In genomic region chr13:113567681-113568080, GRCh38 we compare ENCODE assay signal across 17 cellular contexts. TPM values are rescaled to one million over a fixed set of nuclear protein-coding genes. Genes with fewer than 3 reads are reported as not detected.
DNase-seq lines count a peak whose midpoint lies in the region; ATAC-seq and TF ChIP-seq lines count a peak whose summit lies in the region.
"Had no signal": no experiment of that assay in that cellular context is flagged by ENCODE, and none has a peak within 500 bp of the region (broad histone marks: within the 10 kb centered on the region; RNA-seq: fewer than 3 reads in every experiment).

No MANE protein-coding gene starts in this region.

- TF ChIP-seq EP300 in stomach (IDR thresholded peaks at IDR 0.05): no peak

- no peak for TF ChIP-seq POLR2A in stomach (IDR thresholded peaks at IDR 0.05)

- POLR2A ChIA-PET in PC-3 (lab: Charles Lee; ENCODE audit: unreplicated experiment): no interaction called here

- H3F3A ChIP-seq in PC-3 (ENCODE audit: low read length, unreplicated experiment): no peaks in the 10 kb centered on the region

- no peaks in the 10 kb centered on the region for H4K20me1 ChIP-seq in PC-3 (ENCODE audit: low read length)

- peaks cover 0 to 2% (median under 1%) of the 10 kb centered on the region in 4 donors for H3K4me1 ChIP-seq in stomach
- H3K4me1 ChIP-seq in PC-3 (ENCODE audit: insufficient read depth, low read length): no peaks in the 10 kb centered on the region

- H3K27ac ChIP-seq in stomach (no peak overlapping the region), PC-3 (ENCODE audit: low read length) (no peak overlapping the region)

- no peak overlapping the region for H3K9ac ChIP-seq in PC-3 (ENCODE audit: low read length)

- no TSS peak for BruUV-seq in PC-3 (replicated peaks; lab: Mats Ljungman, UMichigan)

- H3K4me3 ChIP-seq in H7 (ENCODE audit: insufficient read depth, low read depth, low read length) (no peak overlapping the region), stomach (no peak overlapping the region), PC-3 (ENCODE audit: low read length) (no peak overlapping the region)
- H3K4me3 ChIP-seq: GM23338 had no signal

- WGBS in stomach, 5 donors: 91 to 97% (median 96%) methylated on average over 4 of the region's 4 CpGs

- H3K9me2 ChIP-seq in PC-3 (replicated peaks; ENCODE audit: low read length): no peaks in the 10 kb centered on the region

- peak; percentile 45 for DNase-seq in ELF-1 (ENCODE audit: low read depth, low spot score)
- peak; percentile 33 for DNase-seq in H7
- DNase-seq in islet precursor cell: peak; percentile 43
- DNase-seq in stomach: peak; percentile 2
- no peak for DNase-seq in PC-3
- DNase-seq: ACHN, C1 segment of cervical spinal cord, DMS53, EL, KBM-7, NCI-H2107, NCI-H510A, NCI-H748 treated with DMSO at 0.1 percent for 48 hours had no signal

- H3K9me3 ChIP-seq in stomach: no peaks in the 10 kb centered on the region
- no peaks in the 10 kb centered on the region for H3K9me3 ChIP-seq in PC-3 (ENCODE audit: low read length)

- H3K4me2 ChIP-seq in PC-3 (ENCODE audit: low read length): no peak overlapping the region
- H3K4me2 ChIP-seq: GM23338 had no signal

- TF ChIP-seq CTCF in stomach (IDR thresholded peaks at IDR 0.05) (no peak), PC-3 (conservative IDR thresholded peaks at IDR 0.05; ENCODE audit: low read depth, low read length) (no peak)

- H3K27me3 ChIP-seq in H7 (ENCODE audit: control insufficient read depth, insufficient read depth, low read length) (no peaks in the 10 kb centered on the region), stomach (peaks cover 0 to 6% (median 0%) of the 10 kb centered on the region in 3 donors), PC-3 (ENCODE audit: low read length) (no peaks in the 10 kb centered on the region)

- H3K79me2 ChIP-seq in PC-3 (ENCODE audit: low read length): no peaks in the 10 kb centered on the region

- intact Hi-C loops in stomach (cut with DNase I; ENCODE audit: low total_unique reads) (no loop called here), PC-3 (cut with micrococcal nuclease) (no loop called here)

- no peak overlapping the region for H2AFZ ChIP-seq in PC-3 (ENCODE audit: low read length)
- H2AFZ ChIP-seq: GM23338 had no signal

- no peak for ATAC-seq in HG03378 (IDR thresholded peaks at IDR 0.05; ENCODE audit: unreplicated experiment)
- no peak for ATAC-seq in HG02973 (IDR thresholded peaks at IDR 0.05; ENCODE audit: unreplicated experiment)
- no peak for ATAC-seq in PC-3
- ATAC-seq: GM23338, HepG2 had no signal

- H3K36me3 ChIP-seq in H7 (replicated peaks; ENCODE audit: control insufficient read depth, insufficient read depth, low read length): no peaks in the 10 kb centered on the region
- H3K36me3 ChIP-seq in stomach: no peaks in the 10 kb centered on the region
- no peaks in the 10 kb centered on the region for H3K36me3 ChIP-seq in PC-3 (ENCODE audit: low read depth, low read length)

- CTCF ChIA-PET in PC-3 (lab: Charles Lee): no interaction called here

RNA-seq across cellular contexts. Expression of gene TFDP1, which starts 16.9 kb away (rescaled TPM):
- 62.2 and 78.2 TPM in 2 replicates for total RNA-seq in H7 (2014; rRNA removed; shearing (Covaris generic))
- 100 to 1,000 TPM in 2 of 5 donors, 10 to 100 TPM in 3; 35.3 to 207 (median 59.1) TPM for total RNA-seq in stomach
- polyA plus RNA-seq in stomach: 10 to 100 TPM; 27.3 to 57.2 (median 55.3) TPM
- 89.5 and 105 TPM in 2 replicates for total RNA-seq in PC-3 (2014; rRNA removed)
